Comparison of ENCODE assay signal across 15 cellular contexts in the genomic region with DNA sequence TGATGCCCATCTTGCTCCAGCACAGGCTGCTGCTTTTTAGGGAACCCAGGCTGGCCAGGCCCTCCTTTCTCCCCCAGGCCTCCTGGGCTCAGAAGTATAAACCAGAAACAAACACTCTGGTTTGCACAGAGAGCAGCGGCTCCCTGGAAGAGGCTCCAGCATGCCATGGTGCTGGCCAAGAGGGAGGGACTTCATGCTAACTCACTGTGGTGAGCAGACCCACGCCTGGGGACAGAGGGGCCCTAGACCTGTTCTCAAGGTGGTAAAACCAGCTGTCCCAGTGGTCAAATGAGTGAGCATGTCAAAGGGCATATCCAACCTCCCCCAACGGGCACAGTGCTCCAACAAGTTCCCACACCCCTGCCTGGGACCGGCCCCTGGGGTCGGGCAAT. TPM values are rescaled to one million over a fixed set of nuclear protein-coding genes. Genes with fewer than 3 reads are reported as not detected.
A peak's percentile ranks its signal among the peaks of the same experiment; 100 is the strongest.
DNase-seq lines count a peak whose midpoint lies in the region; TF ChIP-seq lines count a peak whose summit lies in the region.
"Had no signal": no experiment of that assay in that cellular context is flagged by ENCODE, and none has a peak within 500 bp of the region (broad histone marks: within the 10 kb centered on the region; RNA-seq: fewer than 3 reads in every experiment).

No MANE protein-coding gene starts in this region.

- peak overlapping the region; percentile 94 to 100 (median 98) for H3K4me3 Mint-ChIP-seq in CD4-positive, alpha-beta memory T cell
- H3K4me3 Mint-ChIP-seq in T-helper 1 cell treated with Interleukin-12 subunit alpha and Interleukin-12 subunit beta and Interleukin-4 antibody, amounts not matched to agents 30 μg/mL and 1 μg/mL, for 36 hours = peak overlapping the region; percentile 93
- H3K4me3 Mint-ChIP-seq in activated naive CD4-positive, alpha-beta T cell treated with anti-CD3 and anti-CD28 coated beads, Interleukin-2, amount 10 ng/mL, durations not matched to agents 7 days and 5 days = peak overlapping the region; percentile 92
- no peak overlapping the region for H3K4me3 Mint-ChIP-seq in glutamatergic neuron (ENCODE audit: unreplicated experiment)

- DNase-seq in CD4-positive, alpha-beta memory T cell = peak in 3 of 5 donors; percentile 0 to 36 (median 16)
- DNase-seq in activated naive CD4-positive, alpha-beta T cell treated with anti-CD3 and anti-CD28 coated beads, Interleukin-2, amount 10 ng/mL, durations not matched to agents 7 days and 5 days = peak; percentile 24
- DNase-seq in mesendoderm (no peak), MM.1S (no peak), glutamatergic neuron (no peak), NAMALWA (ENCODE audit: low spot score) (no peak)
- DNase-seq: anterior cingulate cortex; Caco-2; NCI-H1694 treated with DMSO at 0.1 percent for 48 hours; SJCRH30; stimulated activated CD4-positive, alpha-beta T cell treated with anti-CD3 and anti-CD28 coated beads, Interleukin-12 subunit alpha, Interleukin-12 subunit beta, amount 100 ng/mL, for 4 hours; thyroid gland; WERI-Rb-1 had no signal

- no CpG with 5 or more reads among the region's 5 CpGs for WGBS in mesendoderm (ENCODE audit: extremely low coverage, insufficient coverage, low lambda C conversion rate)

- no peaks in the 10 kb centered on the region for H3K9me2 ChIP-seq in MM.1S (replicated peaks; ENCODE audit: insufficient read depth, low read length)

- H3K27ac Mint-ChIP-seq in CD4-positive, alpha-beta memory T cell = peak overlapping the region; percentile 99 to 100 (median 100)
- peak overlapping the region; percentile 97 for H3K27ac Mint-ChIP-seq in T-helper 1 cell treated with Interleukin-12 subunit alpha and Interleukin-12 subunit beta and Interleukin-4 antibody, amounts not matched to agents 30 μg/mL and 1 μg/mL, for 36 hours
- peak overlapping the region; percentile 100 for H3K27ac Mint-ChIP-seq in activated naive CD4-positive, alpha-beta T cell treated with anti-CD3 and anti-CD28 coated beads, Interleukin-2, amount 10 ng/mL, durations not matched to agents 7 days and 5 days
- H3K27ac Mint-ChIP-seq in glutamatergic neuron (ENCODE audit: unreplicated experiment) = no peak overlapping the region

- POLR2A ChIA-PET in CD4-positive, alpha-beta memory T cell (lab: Charles Lee; ENCODE audit: partially characterized antibody) = interaction anchor here (1.5 to 87.2 kb wide), 3 partner anchors 12 to 1074 kb away, joined by 3 to 6015 read pairs (median 6015); a partner anchor contains a TSS

- no peaks in the 10 kb centered on the region for H3K27me3 ChIP-seq in CD4-positive, alpha-beta memory T cell (ENCODE audit: insufficient read depth, low read length)
- H3K27me3 ChIP-seq in mesendoderm (ENCODE audit: insufficient read depth, low read length, poor library complexity) = no peaks in the 10 kb centered on the region
- no peaks in the 10 kb centered on the region for H3K27me3 ChIP-seq in MM.1S (replicated peaks; ENCODE audit: insufficient read depth, low read length)
- H3K27me3 ChIP-seq: SJCRH30, thyroid gland had no signal

- no peak overlapping the region for H2AK5ac ChIP-seq in mesendoderm (ENCODE audit: low read length)

- no peaks in the 10 kb centered on the region for H3K9me3 ChIP-seq in CD4-positive, alpha-beta memory T cell (ENCODE audit: control insufficient read depth in 1 of 2, low read length in 2 of 2)
- H3K9me3 ChIP-seq in MM.1S (replicated peaks; ENCODE audit: insufficient read depth, low read length) = no peaks in the 10 kb centered on the region
- H3K9me3 ChIP-seq: Caco-2, SJCRH30, thyroid gland had no signal

- peak overlapping the region; percentile 31 to 33 for H3K4me3 ChIP-seq in CD4-positive, alpha-beta memory T cell (ENCODE audit: low read length in 2 of 2)
- H3K4me3 ChIP-seq in mesendoderm (ENCODE audit: low read length) (no peak overlapping the region), MM.1S (ENCODE audit: low read length) (no peak overlapping the region)
- H3K4me3 ChIP-seq: K562, SJCRH30, thyroid gland had no signal

- no peaks in the 10 kb centered on the region for H3F3A ChIP-seq in MM.1S (ENCODE audit: insufficient read depth, low read length)

- H3K4me1 ChIP-seq in CD4-positive, alpha-beta memory T cell (ENCODE audit: insufficient read depth, low read length) = peaks cover 98% of the 10 kb centered on the region
- H3K4me1 ChIP-seq in mesendoderm (ENCODE audit: control insufficient read depth, low read depth, low read length) (peaks cover 16% of the 10 kb centered on the region), MM.1S (ENCODE audit: low read length) (no peaks in the 10 kb centered on the region)
- H3K4me1 ChIP-seq: Caco-2 had no signal

- no peaks in the 10 kb centered on the region for H3K27me3 Mint-ChIP-seq in CD4-positive, alpha-beta memory T cell
- H3K27me3 Mint-ChIP-seq in T-helper 1 cell treated with Interleukin-12 subunit alpha and Interleukin-12 subunit beta and Interleukin-4 antibody, amounts not matched to agents 30 μg/mL and 1 μg/mL, for 36 hours (ENCODE audit: low read depth) = no peaks in the 10 kb centered on the region
- H3K27me3 Mint-ChIP-seq in activated naive CD4-positive, alpha-beta T cell treated with anti-CD3 and anti-CD28 coated beads, Interleukin-2, amount 10 ng/mL, durations not matched to agents 7 days and 5 days = no peaks in the 10 kb centered on the region
- H3K27me3 Mint-ChIP-seq in glutamatergic neuron (ENCODE audit: unreplicated experiment) = no peaks in the 10 kb centered on the region

- H3K9ac ChIP-seq in mesendoderm (ENCODE audit: low read length) (no peak overlapping the region), MM.1S (ENCODE audit: low read length) (no peak overlapping the region)

- H2BK120ac ChIP-seq in mesendoderm (ENCODE audit: low read depth, low read length) = no peak overlapping the region

- H3K36me3 Mint-ChIP-seq in CD4-positive, alpha-beta memory T cell = peaks cover 77 to 90% of the 10 kb centered on the region in 2 donors
- H3K36me3 Mint-ChIP-seq in T-helper 1 cell treated with Interleukin-12 subunit alpha and Interleukin-12 subunit beta and Interleukin-4 antibody, amounts not matched to agents 30 μg/mL and 1 μg/mL, for 36 hours (ENCODE audit: low read depth) = peaks cover 61% of the 10 kb centered on the region
- peaks cover 86% of the 10 kb centered on the region for H3K36me3 Mint-ChIP-seq in activated naive CD4-positive, alpha-beta T cell treated with anti-CD3 and anti-CD28 coated beads, Interleukin-2, amount 10 ng/mL, durations not matched to agents 7 days and 5 days
- H3K36me3 Mint-ChIP-seq in glutamatergic neuron (ENCODE audit: unreplicated experiment) = no peaks in the 10 kb centered on the region

- no peak for TF ChIP-seq CTCF in MM.1S (IDR thresholded peaks at IDR 0.05; ENCODE audit: low read length)
- no peak for TF ChIP-seq CTCF in glutamatergic neuron (IDR thresholded peaks at IDR 0.05; ENCODE audit: partially characterized antibody, unreplicated experiment)

- CTCF ChIA-PET in CD4-positive, alpha-beta memory T cell (lab: Charles Lee; ENCODE audit: partially characterized antibody) = interaction anchor here (0.8 to 1.9 kb wide), 4 partner anchors 14 to 24 kb away, joined by 3 to 6 read pairs (median 4); no protein-coding TSS in a partner anchor
- CTCF ChIA-PET in activated naive CD4-positive, alpha-beta T cell treated with anti-CD3 and anti-CD28 coated beads, Interleukin-2, amount 10 ng/mL, durations not matched to agents 7 days and 5 days (lab: Charles Lee) = interaction anchor here (2.7 kb wide), 1 partner anchor 12 kb away, joined by 5 read pairs; no protein-coding TSS in a partner anchor

- no peak overlapping the region for H2AFZ ChIP-seq in MM.1S (ENCODE audit: low read length)

- H2BK15ac ChIP-seq in mesendoderm (replicated peaks; ENCODE audit: low read depth) = no peak overlapping the region

- peak overlapping the region; percentile 80 for H3K23ac ChIP-seq in mesendoderm (ENCODE audit: low read length)

- H3K27ac ChIP-seq in CD4-positive, alpha-beta memory T cell (ENCODE audit: low read depth, low read length) = peak overlapping the region; percentile 98
- H3K27ac ChIP-seq in mesendoderm (ENCODE audit: low read depth, low read length) (no peak overlapping the region), MM.1S (ENCODE audit: low read length) (no peak overlapping the region)
- H3K27ac ChIP-seq: SJCRH30, thyroid gland, WERI-Rb-1 had no signal

- peaks cover 0 to 22% (median 0%) of the 10 kb centered on the region in 8 donors for H3K9me3 Mint-ChIP-seq in CD4-positive, alpha-beta memory T cell
- no peaks in the 10 kb centered on the region for H3K9me3 Mint-ChIP-seq in T-helper 1 cell treated with Interleukin-12 subunit alpha and Interleukin-12 subunit beta and Interleukin-4 antibody, amounts not matched to agents 30 μg/mL and 1 μg/mL, for 36 hours
- no peaks in the 10 kb centered on the region for H3K9me3 Mint-ChIP-seq in activated naive CD4-positive, alpha-beta T cell treated with anti-CD3 and anti-CD28 coated beads, Interleukin-2, amount 10 ng/mL, durations not matched to agents 7 days and 5 days
- H3K9me3 Mint-ChIP-seq in glutamatergic neuron (ENCODE audit: unreplicated experiment) = no peaks in the 10 kb centered on the region

- no peak overlapping the region for H3K56ac ChIP-seq in mesendoderm (ENCODE audit: low read length)

- H3K4me2 ChIP-seq in mesendoderm (ENCODE audit: low read length) = no peak overlapping the region
- H3K4me2 ChIP-seq in MM.1S (ENCODE audit: low read depth, low read length) = no peak overlapping the region

- H3K79me2 ChIP-seq in mesendoderm (ENCODE audit: control insufficient read depth, insufficient read depth, low read length) (peaks cover 73% of the 10 kb centered on the region), MM.1S (ENCODE audit: low read length) (no peaks in the 10 kb centered on the region)

- no peak overlapping the region for H4K8ac ChIP-seq in mesendoderm (ENCODE audit: low read depth, low read length)

- intact Hi-C loops in CD4-positive, alpha-beta memory T cell (cut with micrococcal nuclease) = no loop called here

- peaks cover 45% of the 10 kb centered on the region for H3K36me3 ChIP-seq in CD4-positive, alpha-beta memory T cell (ENCODE audit: insufficient read depth, low read length)
- H3K36me3 ChIP-seq in mesendoderm (ENCODE audit: control insufficient read depth, insufficient read depth, low read length) = peaks cover 1% of the 10 kb centered on the region
- no peaks in the 10 kb centered on the region for H3K36me3 ChIP-seq in MM.1S (replicated peaks; ENCODE audit: insufficient read depth, low read length)
- H3K36me3 ChIP-seq: SJCRH30, thyroid gland, WERI-Rb-1 had no signal

- H3K4ac ChIP-seq in mesendoderm (ENCODE audit: low read depth, low read length) = no peak overlapping the region

- H4K5ac ChIP-seq in mesendoderm (ENCODE audit: low read length) = no peak overlapping the region

- peaks cover 44% of the 10 kb centered on the region for H3K79me1 ChIP-seq in mesendoderm (ENCODE audit: low read length)

- no peak overlapping the region for H2BK5ac ChIP-seq in mesendoderm (ENCODE audit: low read length)

- H4K20me1 ChIP-seq in MM.1S (ENCODE audit: insufficient read depth, low read length) = no peaks in the 10 kb centered on the region

- H3K4me1 Mint-ChIP-seq in CD4-positive, alpha-beta memory T cell = peaks cover 66 to 100% (median 89%) of the 10 kb centered on the region in 4 donors
- H3K4me1 Mint-ChIP-seq in T-helper 1 cell treated with Interleukin-12 subunit alpha and Interleukin-12 subunit beta and Interleukin-4 antibody, amounts not matched to agents 30 μg/mL and 1 μg/mL, for 36 hours (ENCODE audit: low read depth) = peaks cover 85% of the 10 kb centered on the region
- peaks cover 98% of the 10 kb centered on the region for H3K4me1 Mint-ChIP-seq in activated naive CD4-positive, alpha-beta T cell treated with anti-CD3 and anti-CD28 coated beads, Interleukin-2, amount 10 ng/mL, durations not matched to agents 7 days and 5 days
- peaks cover 3% of the 10 kb centered on the region for H3K4me1 Mint-ChIP-seq in glutamatergic neuron (ENCODE audit: low read depth, unreplicated experiment)

- H3K18ac ChIP-seq in mesendoderm (ENCODE audit: low read length) = no peak overlapping the region

RNA-seq across cellular contexts. Expression of a gene that starts 15.5 kb away (rescaled TPM):
- 100 to 1,000 TPM; 163 to 165 TPM for total RNA-seq in CD4-positive, alpha-beta memory T cell
- 10 to 100 TPM in 1 of 2 donors, 1 to 10 TPM in 1; 2.6 to 11.6 TPM for polyA plus RNA-seq in CD4-positive, alpha-beta memory T cell
- 2.8 TPM for polyA plus RNA-seq in mesendoderm (2013, experiment 1 of 2)
- 2.5 TPM for polyA plus RNA-seq in mesendoderm (2013, experiment 2 of 2)
- total RNA-seq in glutamatergic neuron (ENCODE audit: unreplicated experiment) = 2.6 TPM
- polyA plus RNA-seq: K562 had no signal

Comparison
In these comparisons a context has a peak if more than half of its experiments do, and no peak if none do; other contexts are left out.
1. DNase-seq: peak in CD4-positive, alpha-beta memory T cell (3 of 5) and activated naive CD4-positive, alpha-beta T cell treated with anti-CD3 and anti-CD28 coated beads, Interleukin-2, amount 10 ng/mL, durations not matched to agents 7 days and 5 days (single experiment); none in mesendoderm (single experiment), MM.1S (single experiment), glutamatergic neuron (single experiment) and NAMALWA (single experiment).
2. H3K4me3 ChIP-seq: peak in CD4-positive, alpha-beta memory T cell (2 of 2); none in mesendoderm (single experiment) and MM.1S (single experiment).
3. RNA of a gene that starts 15.5 kb away (total RNA-seq): 163 to 165 TPM in CD4-positive, alpha-beta memory T cell; 2.6 TPM in glutamatergic neuron (single experiment); every median in the first group is over 10 times any median in the second.